Comparison of ENCODE assay signal across 15 cellular contexts in genomic region chr15:31305375-31305774, GRCh38. TPM values are rescaled to one million over a fixed set of nuclear protein-coding genes. Genes with fewer than 3 reads are reported as not detected.
DNase-seq lines count a peak whose midpoint lies in the region; ATAC-seq and TF ChIP-seq lines count a peak whose summit lies in the region.
"Had no signal": no experiment of that assay in that cellular context is flagged by ENCODE, and none has a peak within 500 bp of the region (broad histone marks: within the 10 kb centered on the region; RNA-seq: fewer than 3 reads in every experiment).

No MANE protein-coding gene starts in this region.

- DNase-seq in activated CD8-positive, alpha-beta T cell treated with anti-CD3 and anti-CD28 coated beads, Interleukin-2, amount 10 ng/mL, durations not matched to agents 7 days and 5 days, result peak; percentile 18
- no peak for DNase-seq in activated CD8-positive, alpha-beta T cell treated with anti-CD3 and anti-CD28 coated beads for 36 hours
- DNase-seq in lower leg skin (ENCODE audit: low spot score in 2 of 2) (peak; percentile 9 to 62), testis (peak; percentile 11), hypothalamus (lab: John Stamatoyannopoulos, UW) (no peak)
- DNase-seq in stimulated activated naive CD4-positive, alpha-beta T cell treated with Interleukin-2 at 50 U/mL for 16 hours (lab: John Stamatoyannopoulos, UW), result no peak
- DNase-seq: activated CD4-positive, alpha-beta T cell treated with anti-CD3 and anti-CD28 coated beads, Interleukin-2, amount 50 U/mL, for 1 hour; activated naive CD4-positive, alpha-beta T cell; activated T-cell treated with anti-CD3 and anti-CD28 coated beads for 4 hours; CD8-positive, alpha-beta memory T cell; lower lobe of right lung had no signal

- peaks cover 49% of the 10 kb centered on the region for H3K4me1 Mint-ChIP-seq in activated CD8-positive, alpha-beta T cell treated with anti-CD3 and anti-CD28 coated beads, Interleukin-2, amount 10 ng/mL, durations not matched to agents 7 days and 5 days (ENCODE audit: low read depth)
- H3K4me1 Mint-ChIP-seq in activated CD8-positive, alpha-beta T cell treated with anti-CD3 and anti-CD28 coated beads for 36 hours (ENCODE audit: low read depth), result peaks cover 49% of the 10 kb centered on the region

- TF ChIP-seq CTCF in activated CD8-positive, alpha-beta T cell treated with anti-CD3 and anti-CD28 coated beads for 36 hours (IDR thresholded peaks at IDR 0.05), result no peak
- no peak for TF ChIP-seq CTCF in lower leg skin (IDR thresholded peaks at IDR 0.05)
- TF ChIP-seq CTCF in testis (IDR thresholded peaks at IDR 0.05), result no peak

- 83 to 100% methylated on average over 2 of the region's 2 CpGs for WGBS in lower leg skin, 2 donors
- WGBS in testis, 2 donors, result 86 to 88% methylated on average over 2 of the region's 2 CpGs

- H3K36me3 ChIP-seq in testis (ENCODE audit: low read depth, missing control alignments), result no peaks in the 10 kb centered on the region
- H3K36me3 ChIP-seq: heart left ventricle, lower lobe of right lung had no signal

- H3K27ac ChIP-seq in angular gyrus (ENCODE audit: low read depth, low read length) (peak overlapping the region; percentile 94), testis (no peak overlapping the region)
- H3K27ac ChIP-seq: lower lobe of right lung, parathyroid adenoma had no signal

- no peaks in the 10 kb centered on the region for H3K36me3 Mint-ChIP-seq in activated CD8-positive, alpha-beta T cell treated with anti-CD3 and anti-CD28 coated beads, Interleukin-2, amount 10 ng/mL, durations not matched to agents 7 days and 5 days (ENCODE audit: low read depth)
- H3K36me3 Mint-ChIP-seq in activated CD8-positive, alpha-beta T cell treated with anti-CD3 and anti-CD28 coated beads for 36 hours (ENCODE audit: low read depth), result no peaks in the 10 kb centered on the region
- H3K36me3 Mint-ChIP-seq: CD8-positive, alpha-beta memory T cell had no signal

- H3K27ac Mint-ChIP-seq in activated CD8-positive, alpha-beta T cell treated with anti-CD3 and anti-CD28 coated beads, Interleukin-2, amount 10 ng/mL, durations not matched to agents 7 days and 5 days, result no peak overlapping the region
- H3K27ac Mint-ChIP-seq in activated CD8-positive, alpha-beta T cell treated with anti-CD3 and anti-CD28 coated beads for 36 hours, result no peak overlapping the region

- H3K4me1 ChIP-seq in testis, result peaks cover 6% of the 10 kb centered on the region
- H3K4me1 ChIP-seq: parathyroid adenoma had no signal

- CTCF ChIA-PET in activated CD8-positive, alpha-beta T cell treated with anti-CD3 and anti-CD28 coated beads, Interleukin-2, amount 10 ng/mL, durations not matched to agents 7 days and 5 days (lab: Charles Lee), result no interaction called here
- CTCF ChIA-PET in activated CD8-positive, alpha-beta T cell treated with anti-CD3 and anti-CD28 coated beads for 36 hours (lab: Charles Lee), result interaction anchor here (1.7 kb wide), 1 partner anchor 185 kb away, joined by 3 read pairs; no protein-coding TSS in a partner anchor

- no peaks in the 10 kb centered on the region for H3K9me3 ChIP-seq in testis
- H3K9me3 ChIP-seq: heart left ventricle, lower lobe of right lung had no signal

- POLR2A ChIA-PET in activated CD8-positive, alpha-beta T cell treated with anti-CD3 and anti-CD28 coated beads, Interleukin-2, amount 10 ng/mL, durations not matched to agents 7 days and 5 days (lab: Charles Lee), result no interaction called here
- POLR2A ChIA-PET in activated CD8-positive, alpha-beta T cell treated with anti-CD3 and anti-CD28 coated beads for 36 hours (lab: Charles Lee), result interaction anchor here (0.9 kb wide), 1 partner anchor 18 kb away, joined by 3 read pairs; no protein-coding TSS in a partner anchor

- TF ChIP-seq POLR2A in lower leg skin (IDR thresholded peaks at IDR 0.05), result no peak
- no peak for TF ChIP-seq POLR2A in testis (IDR thresholded peaks at IDR 0.05)

- H3K27me3 ChIP-seq in testis, result no peaks in the 10 kb centered on the region

- intact Hi-C loops in activated CD8-positive, alpha-beta T cell treated with anti-CD3 and anti-CD28 coated beads for 36 hours (cut with micrococcal nuclease), result no loop called here
- intact Hi-C loops in lower leg skin (cut with DNase I; ENCODE audit: low total_unique reads) (no loop called here), testis (cut with DNase I; ENCODE audit: low total_unique reads) (no loop called here)

- H3K4me3 ChIP-seq in lower leg skin (ENCODE audit: low read depth, poor library complexity, severe bottlenecking), result no peak overlapping the region
- no peak overlapping the region for H3K4me3 ChIP-seq in testis
- H3K4me3 ChIP-seq: heart left ventricle, lower lobe of right lung had no signal

- no peak for ATAC-seq in activated CD8-positive, alpha-beta T cell treated with anti-CD3 and anti-CD28 coated beads, Interleukin-2, amount 10 ng/mL, durations not matched to agents 7 days and 5 days
- no peak for ATAC-seq in activated CD8-positive, alpha-beta T cell treated with anti-CD3 and anti-CD28 coated beads for 36 hours
- no peak for ATAC-seq in GM18870 (IDR thresholded peaks at IDR 0.05; ENCODE audit: unreplicated experiment)
- ATAC-seq: lower lobe of right lung had no signal

- H3K9me3 Mint-ChIP-seq in activated CD8-positive, alpha-beta T cell treated with anti-CD3 and anti-CD28 coated beads, Interleukin-2, amount 10 ng/mL, durations not matched to agents 7 days and 5 days (ENCODE audit: insufficient read depth), result no peaks in the 10 kb centered on the region
- no peaks in the 10 kb centered on the region for H3K9me3 Mint-ChIP-seq in activated CD8-positive, alpha-beta T cell treated with anti-CD3 and anti-CD28 coated beads for 36 hours
- H3K9me3 Mint-ChIP-seq: CD8-positive, alpha-beta memory T cell had no signal

- peaks cover 7% of the 10 kb centered on the region for H3K27me3 Mint-ChIP-seq in activated CD8-positive, alpha-beta T cell treated with anti-CD3 and anti-CD28 coated beads, Interleukin-2, amount 10 ng/mL, durations not matched to agents 7 days and 5 days (ENCODE audit: low read depth)
- no peaks in the 10 kb centered on the region for H3K27me3 Mint-ChIP-seq in activated CD8-positive, alpha-beta T cell treated with anti-CD3 and anti-CD28 coated beads for 36 hours

- H3K4me3 Mint-ChIP-seq in activated CD8-positive, alpha-beta T cell treated with anti-CD3 and anti-CD28 coated beads, Interleukin-2, amount 10 ng/mL, durations not matched to agents 7 days and 5 days, result no peak overlapping the region
- no peak overlapping the region for H3K4me3 Mint-ChIP-seq in activated CD8-positive, alpha-beta T cell treated with anti-CD3 and anti-CD28 coated beads for 36 hours

RNA-seq across cellular contexts. Expression of gene KLF13, which starts 21.3 kb away (rescaled TPM):
- total RNA-seq in activated CD8-positive, alpha-beta T cell treated with anti-CD3 and anti-CD28 coated beads, Interleukin-2, amount 10 ng/mL, durations not matched to agents 7 days and 5 days, result 100 to 1,000 TPM; 214 to 215 TPM
- total RNA-seq in activated CD8-positive, alpha-beta T cell treated with anti-CD3 and anti-CD28 coated beads for 36 hours, result 100 to 1,000 TPM; 163 to 175 TPM
- total RNA-seq in lower leg skin (100 to 1,000 TPM in 2 of 4 donors, 10 to 100 TPM in 2; 50.8 to 151 (median 98.7) TPM), testis (10 to 100 TPM; 41.9 to 61.7 TPM)
- 45.7 TPM for polyA plus RNA-seq in testis (ENCODE audit: insufficient read depth, low read depth, low replicate concordance)

Comparison
In these comparisons a context has a peak if more than half of its experiments do, and no peak if none do; other contexts are left out.
1. DNase-seq: peak in activated CD8-positive, alpha-beta T cell treated with anti-CD3 and anti-CD28 coated beads, Interleukin-2, amount 10 ng/mL, durations not matched to agents 7 days and 5 days (single experiment), lower leg skin (2 of 2) and testis (single experiment); none in activated CD8-positive, alpha-beta T cell treated with anti-CD3 and anti-CD28 coated beads for 36 hours (single experiment), stimulated activated naive CD4-positive, alpha-beta T cell treated with Interleukin-2 at 50 U/mL for 16 hours (single experiment) and hypothalamus (0 of 51).